Comparison of ENCODE assay signal across 8 cellular contexts in genomic region chr7:139341776-139342244, GRCh38. TPM values are rescaled to one million over a fixed set of nuclear protein-coding genes. Genes with fewer than 3 reads are reported as not detected.
DNase-seq lines count a peak whose midpoint lies in the region; ATAC-seq and TF ChIP-seq lines count a peak whose summit lies in the region.

No MANE protein-coding gene starts in this region.

- H3K4me1 ChIP-seq in RWPE2 (ENCODE audit: insufficient read depth, poor library complexity, severe bottlenecking), result no peaks in the 10 kb centered on the region

- no peak for TF ChIP-seq CTCF in RWPE2 (IDR thresholded peaks at IDR 0.05; ENCODE audit: poor library complexity, severe bottlenecking)
- TF ChIP-seq CTCF in fibroblast of mammary gland (conservative IDR thresholded peaks at IDR 0.05; ENCODE audit: control insufficient read depth, insufficient read depth, low read depth, low read length), result no peak

- peak overlapping the region; percentile 92 for H3K4me3 ChIP-seq in RWPE2 (ENCODE audit: severe bottlenecking)
- peak overlapping the region; percentile 94 for H3K4me3 ChIP-seq in fibroblast of mammary gland (ENCODE audit: control insufficient read depth, low read depth, low read length)

- H3K9me3 ChIP-seq in RWPE2 (ENCODE audit: severe bottlenecking), result no peaks in the 10 kb centered on the region

- H3K36me3 ChIP-seq in RWPE2 (ENCODE audit: low read depth), result peaks cover 18% of the 10 kb centered on the region

- no peaks in the 10 kb centered on the region for H3K27me3 ChIP-seq in RWPE2 (ENCODE audit: insufficient read depth, poor library complexity, severe bottlenecking)

- ATAC-seq in RWPE2 (ENCODE audit: low read depth), result no peak; the same call in 2 of the 3 replicates

- DNase-seq in SHP77 treated with DMSO at 0.1 percent for 48 hours (lab: John Stamatoyannopoulos, UW) (peak; percentile 69), SHP77 (lab: John Stamatoyannopoulos, UW) (no peak), RWPE2 (ENCODE audit: low spot score) (no peak), fibroblast of mammary gland (ENCODE audit: low read depth) (no peak), renal cortical epithelial cell (ENCODE audit: low read depth) (peak; percentile 80), GOT3 (lab: John Stamatoyannopoulos, UW) (no peak), HCEC 1CT (no peak)
- DNase-seq in stimulated activated CD4-positive, alpha-beta T cell treated with anti-CD3 and anti-CD28 coated beads, Interleukin-1b, Interleukin-23, amount 100 ng/mL, for 48 hours, result no peak

- peak overlapping the region; percentile 85 for H3K27ac ChIP-seq in RWPE2 (ENCODE audit: poor library complexity, severe bottlenecking)

RNA-seq across cellular contexts. Expression of gene FMC1, which starts 0.7 kb away (rescaled TPM):
- 2.2 and 8.7 TPM in 2 replicates for total RNA-seq in renal cortical epithelial cell

RNA-seq across cellular contexts. Expression of gene LUC7L2, which starts 17.9 kb away (rescaled TPM):
- 31.4 and 81.0 TPM in 2 replicates for total RNA-seq in renal cortical epithelial cell

Comparison
In these comparisons a context has a peak if more than half of its experiments do, and no peak if none do; other contexts are left out.
1. DNase-seq: peak in SHP77 treated with DMSO at 0.1 percent for 48 hours (single experiment) and renal cortical epithelial cell (single experiment); none in SHP77 (0 of 2), RWPE2 (single experiment), fibroblast of mammary gland (single experiment), GOT3 (single experiment), stimulated activated CD4-positive, alpha-beta T cell treated with anti-CD3 and anti-CD28 coated beads, Interleukin-1b, Interleukin-23, amount 100 ng/mL, for 48 hours (single experiment) and HCEC 1CT (single experiment).